9 cellular contexts compared by ENCODE assay signal in the genomic region with DNA sequence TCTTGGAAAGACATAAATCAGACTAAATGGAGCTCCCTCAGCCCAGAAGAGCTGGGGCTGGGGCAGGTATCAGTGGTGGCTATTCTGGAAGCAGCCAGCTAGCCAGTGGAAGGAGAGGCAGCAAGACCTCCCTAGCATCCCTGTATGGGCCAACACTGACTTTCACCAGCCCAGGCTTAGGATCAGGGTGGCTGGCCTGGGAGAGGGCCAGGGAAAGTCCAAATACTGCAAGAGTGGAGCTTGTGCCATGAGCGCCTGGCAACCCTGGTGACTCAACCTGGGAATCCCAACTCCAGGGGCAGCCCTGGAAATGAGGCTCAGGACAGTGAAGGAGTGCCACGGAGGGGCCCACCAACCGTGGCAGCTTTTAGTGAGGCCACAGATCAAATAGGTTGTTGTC. TPM values are rescaled to one million over a fixed set of nuclear protein-coding genes. Genes with fewer than 3 reads are reported as not detected.
DNase-seq lines count a peak whose midpoint lies in the region; FAIRE-seq and TF ChIP-seq lines count a peak whose summit lies in the region.
"Had no signal": no experiment of that assay in that cellular context is flagged by ENCODE, and none has a peak within 500 bp of the region (broad histone marks: within the 10 kb centered on the region; RNA-seq: fewer than 3 reads in every experiment).

No MANE protein-coding gene starts in this region.

- FAIRE-seq in RCC 7860 (lab: Jason Lieb, UNC), result no peak

- peak overlapping the region; percentile 78 for H2BK12ac ChIP-seq in trophoblast cell (ENCODE audit: low read length)

- H4K12ac ChIP-seq in trophoblast cell (ENCODE audit: low read depth, low read length), result no peak overlapping the region

- no peak overlapping the region for H3K23ac ChIP-seq in trophoblast cell (ENCODE audit: low read length)

- H4K8ac ChIP-seq in trophoblast cell (ENCODE audit: low read depth, low read length), result no peak overlapping the region

- no peak overlapping the region for H3K4ac ChIP-seq in trophoblast cell (ENCODE audit: low read depth, low read length)

- no peak overlapping the region for H3K9ac ChIP-seq in trophoblast cell (ENCODE audit: low read length)

- peak overlapping the region; percentile 37 for H2AFZ ChIP-seq in trophoblast cell (ENCODE audit: insufficient read depth, low read length, poor library complexity)

- no peak for TF ChIP-seq POLR2A in esophagus squamous epithelium (IDR thresholded peaks at IDR 0.05)

- TF ChIP-seq CTCF in esophagus squamous epithelium (IDR thresholded peaks at IDR 0.05), result no peak

- intact Hi-C loops in esophagus squamous epithelium (cut with DNase I), result loop anchor here (10.0 kb wide), 1 partner anchor 243 kb away; a partner anchor contains a TSS

- no peak overlapping the region for H3K4me2 ChIP-seq in trophoblast cell (ENCODE audit: low read length)

- H2BK120ac ChIP-seq in trophoblast cell (ENCODE audit: insufficient read depth, low read length, poor library complexity), result peak overlapping the region; percentile 17

- peak; percentile 15 for DNase-seq in D341Med (ENCODE audit: low spot score)
- peak; percentile 87 for DNase-seq in RCC 7860 (ENCODE audit: low spot score)
- no peak for DNase-seq in esophagus squamous epithelium (lab: John Stamatoyannopoulos, UW)
- peak; percentile 62 to 63 for DNase-seq in trophoblast cell
- no peak for DNase-seq in DMS79 (lab: John Stamatoyannopoulos, UW)
- no peak for DNase-seq in HuH-7.5 (ENCODE audit: low spot score)
- DNase-seq in NCI-H510A treated with DMSO at 0.1 percent for 48 hours (lab: John Stamatoyannopoulos, UW), result no peak
- no peak for DNase-seq in NCI-H2081 treated with DMSO at 0.1 percent for 48 hours (lab: John Stamatoyannopoulos, UW)
- DNase-seq: activated CD4-positive, alpha-beta T cell treated with anti-CD3 and anti-CD28 coated beads, Interleukin-2, amount 50 U/mL, for 1 hour had no signal

- peak overlapping the region; percentile 77 for H2AK5ac ChIP-seq in trophoblast cell (ENCODE audit: low read length)

- H3K4me3 ChIP-seq in esophagus squamous epithelium, result no peak overlapping the region
- no peak overlapping the region for H3K4me3 ChIP-seq in trophoblast cell (ENCODE audit: low read depth, low read length)

- H3K4me1 ChIP-seq in esophagus squamous epithelium (peaks cover 29 to 72% (median 36%) of the 10 kb centered on the region in 3 donors), trophoblast cell (ENCODE audit: control insufficient read depth in 1 of 2, insufficient read depth in 2 of 2, low read length in 2 of 2) (peaks cover 13 to 20% of the 10 kb centered on the region in 2 experiments)

- peaks cover 6% of the 10 kb centered on the region for H3K79me1 ChIP-seq in trophoblast cell (ENCODE audit: low read length)

- H3K36me3 ChIP-seq in esophagus squamous epithelium (no peaks in the 10 kb centered on the region), trophoblast cell (ENCODE audit: control insufficient read depth in 1 of 2, insufficient read depth in 2 of 2, low read length in 2 of 2) (no peaks in the 10 kb centered on the region)

- no peak overlapping the region for H2BK5ac ChIP-seq in trophoblast cell (ENCODE audit: low read depth, low read length, poor library complexity)

- no peaks in the 10 kb centered on the region for H3K9me3 ChIP-seq in esophagus squamous epithelium
- H3K9me3 ChIP-seq in trophoblast cell (ENCODE audit: insufficient read depth, low read depth, low read length), result no peaks in the 10 kb centered on the region

- H3K14ac ChIP-seq in trophoblast cell (ENCODE audit: low read length), result peak overlapping the region; percentile 30

- H4K91ac ChIP-seq in trophoblast cell (ENCODE audit: low read depth, low read length), result peak overlapping the region; percentile 40

- H3K27ac ChIP-seq in esophagus squamous epithelium (peak overlapping the region; percentile 90 to 99 (median 96)), trophoblast cell (ENCODE audit: low read depth, low read length) (peak overlapping the region; percentile 18)

- no peak overlapping the region for H3K18ac ChIP-seq in trophoblast cell (ENCODE audit: low read length)

- peaks cover 2% of the 10 kb centered on the region for H3K79me2 ChIP-seq in trophoblast cell (ENCODE audit: control insufficient read depth, insufficient read depth, low read length, poor library complexity)

- 17 to 29% methylated on average over 1 to 3 of the region's 3 CpGs for WGBS in esophagus squamous epithelium, 2 donors
- no CpG with 5 or more reads among the region's 3 CpGs for WGBS in trophoblast cell (ENCODE audit: extremely low coverage, insufficient coverage, insufficient read length)

- H3K27me3 ChIP-seq in esophagus squamous epithelium (no peaks in the 10 kb centered on the region), trophoblast cell (ENCODE audit: insufficient read depth, low read length) (no peaks in the 10 kb centered on the region)

RNA-seq across cellular contexts. Expression of a gene that starts 7.6 kb away (rescaled TPM):
- total RNA-seq in esophagus squamous epithelium, result 10 to 100 TPM in 2 of 4 donors, 1 to 10 TPM in 2; 8.3 to 52.9 (median 13.1) TPM
- 2.7 and 3.3 TPM in 2 replicates for polyA plus RNA-seq in trophoblast cell (2013)

RNA-seq across cellular contexts. Expression of a gene that starts 45.2 kb away (rescaled TPM):
- not detected for total RNA-seq in esophagus squamous epithelium
- not detected in 2 replicates for polyA plus RNA-seq in trophoblast cell (2013)

RNA-seq across cellular contexts. Expression of a gene that starts 58.6 kb away (rescaled TPM):
- total RNA-seq in esophagus squamous epithelium, result 10 to 100 TPM; 13.6 to 25.2 (median 20.4) TPM
- polyA plus RNA-seq in trophoblast cell (2013), result 15.0 and 15.2 TPM in 2 replicates

Comparison
In these comparisons a context has a peak if more than half of its experiments do, and no peak if none do; other contexts are left out.
1. DNase-seq: peak in D341Med (single experiment), RCC 7860 (single experiment) and trophoblast cell (2 of 2); none in esophagus squamous epithelium (single experiment), DMS79 (single experiment), HuH-7.5 (single experiment), NCI-H510A treated with DMSO at 0.1 percent for 48 hours (single experiment) and NCI-H2081 treated with DMSO at 0.1 percent for 48 hours (single experiment).